ENCODE assay signal across 11 cellular contexts in genomic region chr6:47197672-47198640, GRCh38.
DNase-seq lines count a peak whose midpoint lies in the region; ATAC-seq and TF ChIP-seq lines count a peak whose summit lies in the region.
"Had no signal": no experiment of that assay in that cellular context is flagged by ENCODE, and none has a peak within 500 bp of the region (broad histone marks: within the 10 kb centered on the region; RNA-seq: fewer than 3 reads in every experiment).

No MANE protein-coding gene starts in this region.

- peak overlapping the region; percentile 29 for H3K27ac ChIP-seq in epithelial cell of prostate

- ATAC-seq in stimulated activated naive CD8-positive, alpha-beta T cell treated with anti-CD3 and anti-CD28 coated beads, Interleukin-15, amount 100 ng/mL, for 72 hours: peak; percentile 45

- H3K79me2 ChIP-seq in Loucy (ENCODE audit: insufficient read depth, low read length): no peaks in the 10 kb centered on the region

- H3K4me2 ChIP-seq in Loucy (ENCODE audit: low read depth, low read length, poor library complexity, severe bottlenecking): peak overlapping the region; percentile 80

- H3K36me3 ChIP-seq in Loucy (ENCODE audit: insufficient read depth, low read length): no peaks in the 10 kb centered on the region

- peaks cover 17% of the 10 kb centered on the region for H3K4me1 Mint-ChIP-seq in activated naive CD4-positive, alpha-beta T cell treated with anti-CD3 and anti-CD28 coated beads for 36 hours (ENCODE audit: low read depth)
- peaks cover 7% of the 10 kb centered on the region for H3K4me1 Mint-ChIP-seq in stimulated activated naive CD8-positive, alpha-beta T cell treated with anti-CD3 and anti-CD28 coated beads, Interleukin-15, amount 100 ng/mL, for 72 hours

- H3K27me3 Mint-ChIP-seq in activated naive CD4-positive, alpha-beta T cell treated with anti-CD3 and anti-CD28 coated beads for 36 hours (ENCODE audit: low read depth): no peaks in the 10 kb centered on the region
- no peaks in the 10 kb centered on the region for H3K27me3 Mint-ChIP-seq in stimulated activated naive CD8-positive, alpha-beta T cell treated with anti-CD3 and anti-CD28 coated beads, Interleukin-15, amount 100 ng/mL, for 72 hours

- intact Hi-C loops in activated naive CD4-positive, alpha-beta T cell treated with anti-CD3 and anti-CD28 coated beads for 36 hours (cut with micrococcal nuclease): no loop called here

- TF ChIP-seq CTCF in Loucy (conservative IDR thresholded peaks at IDR 0.05; ENCODE audit: low read length): no peak

- peak overlapping the region; percentile 64 for H3K9ac ChIP-seq in Loucy (ENCODE audit: low read depth, low read length, poor library complexity, severe bottlenecking)

- CTCF ChIA-PET in activated naive CD4-positive, alpha-beta T cell treated with anti-CD3 and anti-CD28 coated beads for 36 hours (lab: Charles Lee): interaction anchor here (0.9 kb wide), 1 partner anchor 100 kb away, joined by 3 read pairs; no protein-coding TSS in a partner anchor

- H3F3A ChIP-seq in Loucy (ENCODE audit: low read depth): no peaks in the 10 kb centered on the region

- no peaks in the 10 kb centered on the region for H3K36me3 Mint-ChIP-seq in activated naive CD4-positive, alpha-beta T cell treated with anti-CD3 and anti-CD28 coated beads for 36 hours (ENCODE audit: low read depth)

- H4K20me1 ChIP-seq in Loucy (ENCODE audit: insufficient read depth, low read length, poor library complexity, severe bottlenecking): no peaks in the 10 kb centered on the region

- no peaks in the 10 kb centered on the region for H3K9me2 ChIP-seq in Loucy (replicated peaks; ENCODE audit: low read depth, low read length)

- H3K27me3 ChIP-seq in Loucy (ENCODE audit: insufficient read depth, low read length, poor library complexity, severe bottlenecking): no peaks in the 10 kb centered on the region

- H3K4me1 ChIP-seq in Loucy (ENCODE audit: insufficient read depth, low read length, poor library complexity, severe bottlenecking): peaks cover 30% of the 10 kb centered on the region

- H3K27ac Mint-ChIP-seq in activated naive CD4-positive, alpha-beta T cell treated with anti-CD3 and anti-CD28 coated beads for 36 hours: no peak overlapping the region
- H3K27ac Mint-ChIP-seq in stimulated activated naive CD8-positive, alpha-beta T cell treated with anti-CD3 and anti-CD28 coated beads, Interleukin-15, amount 100 ng/mL, for 72 hours: peak overlapping the region; percentile 20 to 81

- H3K4me3 Mint-ChIP-seq in activated naive CD4-positive, alpha-beta T cell treated with anti-CD3 and anti-CD28 coated beads for 36 hours: peak overlapping the region; percentile 56
- peak overlapping the region; percentile 48 to 60 for H3K4me3 Mint-ChIP-seq in stimulated activated naive CD8-positive, alpha-beta T cell treated with anti-CD3 and anti-CD28 coated beads, Interleukin-15, amount 100 ng/mL, for 72 hours

- peak overlapping the region; percentile 74 for H3K4me3 ChIP-seq in Loucy (ENCODE audit: low read length, poor library complexity, severe bottlenecking)

- H3K9me3 Mint-ChIP-seq in activated naive CD4-positive, alpha-beta T cell treated with anti-CD3 and anti-CD28 coated beads for 36 hours: no peaks in the 10 kb centered on the region
- H3K9me3 Mint-ChIP-seq in stimulated activated naive CD8-positive, alpha-beta T cell treated with anti-CD3 and anti-CD28 coated beads, Interleukin-15, amount 100 ng/mL, for 72 hours: no peaks in the 10 kb centered on the region

- H2AFZ ChIP-seq in Loucy (ENCODE audit: low read length): peak overlapping the region; percentile 95

- DNase-seq in activated naive CD4-positive, alpha-beta T cell treated with anti-CD3 and anti-CD28 coated beads for 36 hours: no peak
- no peak for DNase-seq in activated naive CD4-positive, alpha-beta T cell (lab: John Stamatoyannopoulos, UW)
- DNase-seq in epithelial cell of prostate (ENCODE audit: low read depth, low spot score): peak; percentile 36
- DNase-seq in stimulated activated naive CD8-positive, alpha-beta T cell treated with anti-CD3 and anti-CD28 coated beads, Interleukin-15, amount 100 ng/mL, for 72 hours: no peak
- DNase-seq in COLO668 (lab: John Stamatoyannopoulos, UW; ENCODE audit: unreplicated experiment): no peak
- DNase-seq in Kasumi-1 (lab: John Stamatoyannopoulos, UW): no peak
- no peak for DNase-seq in NCI-H2171 (lab: John Stamatoyannopoulos, UW)
- DNase-seq: activated gamma-delta T cell, AML-193, NCI-H82 had no signal

- no peaks in the 10 kb centered on the region for H3K9me3 ChIP-seq in Loucy (ENCODE audit: insufficient read depth, low read depth, low read length)
